15 cellular contexts compared by ENCODE assay signal in the genomic region with DNA sequence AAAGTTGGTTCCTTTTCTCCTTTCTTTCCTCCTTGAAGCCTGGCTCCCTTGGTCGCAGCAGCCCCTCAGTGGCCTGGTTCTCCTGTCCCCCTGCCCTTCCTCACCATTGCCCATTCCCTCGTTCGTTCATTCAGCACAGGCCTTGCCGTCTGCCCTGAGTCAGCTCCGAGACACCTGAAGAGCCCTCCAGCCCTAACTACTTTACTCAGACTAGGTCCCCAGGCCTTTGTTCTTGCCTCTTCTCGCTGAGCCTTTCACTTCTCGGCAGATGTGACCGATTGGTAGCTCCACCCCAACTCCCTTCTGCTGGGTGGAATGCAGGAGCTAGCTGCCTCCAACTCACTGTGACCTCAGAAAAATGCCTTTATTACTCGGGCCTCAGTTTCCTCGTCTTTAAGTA. TPM values are rescaled to one million over a fixed set of nuclear protein-coding genes. Genes with fewer than 3 reads are reported as not detected.
"Had no signal": no experiment of that assay in that cellular context is flagged by ENCODE, and none has a peak within 500 bp of the region (broad histone marks: within the 10 kb centered on the region; RNA-seq: fewer than 3 reads in every experiment).

No MANE protein-coding gene starts in this region.

- H3K9me3 ChIP-seq: pancreas had no signal

- ATAC-seq: effector memory CD8-positive, alpha-beta T cell; foreskin keratinocyte; naive thymus-derived CD4-positive, alpha-beta T cell; pancreas; right cardiac atrium had no signal

- H3K27me3 ChIP-seq: foreskin keratinocyte, hepatocyte, pancreas had no signal

- H3K36me3 ChIP-seq: pancreas had no signal

- H3K4me3 Mint-ChIP-seq: dendritic cell treated with granulocyte-macrophage colony-stimulating factor and Interleukin-4, amounts not matched to agents 40 ng/mL and 50 ng/mL, for 4 days; effector memory CD8-positive, alpha-beta T cell; naive thymus-derived CD4-positive, alpha-beta T cell had no signal

- DNase-seq: effector memory CD8-positive, alpha-beta T cell; erythroblast; foreskin keratinocyte; head of caudate nucleus; naive thymus-derived CD4-positive, alpha-beta T cell; occipital lobe; pancreas; right cardiac atrium; stimulated activated CD4-positive, alpha-beta T cell treated with anti-CD3 and anti-CD28 coated beads, Interleukin-2, amount 100 ng/mL, for 48 hours; stimulated activated naive CD4-positive, alpha-beta T cell treated with Interleukin-2 at 50 U/mL for 16 hours; trophoblast cell had no signal

- H3K4me3 ChIP-seq: hepatocyte, pancreas, smooth muscle cell had no signal

- H3K4me1 ChIP-seq: foreskin keratinocyte, pancreas had no signal

- H3K27ac ChIP-seq: foreskin keratinocyte, hepatocyte, pancreas had no signal

- H3K9me3 Mint-ChIP-seq: dendritic cell treated with granulocyte-macrophage colony-stimulating factor and Interleukin-4, amounts not matched to agents 40 ng/mL and 50 ng/mL, for 4 days; effector memory CD8-positive, alpha-beta T cell; naive thymus-derived CD4-positive, alpha-beta T cell had no signal

- H3K4me1 Mint-ChIP-seq: naive thymus-derived CD4-positive, alpha-beta T cell had no signal

- H3K27ac Mint-ChIP-seq: dendritic cell treated with granulocyte-macrophage colony-stimulating factor and Interleukin-4, amounts not matched to agents 40 ng/mL and 50 ng/mL, for 4 days; effector memory CD8-positive, alpha-beta T cell; progenitor cell of endocrine pancreas had no signal

RNA-seq across cellular contexts. Expression of gene ADAM11, which starts 7.0 kb away (rescaled TPM):
- total RNA-seq: smooth muscle cell had no signal
